ENCODE assay signal across 8 cellular contexts in genomic region chr10:50604823-50605222, GRCh38. TPM values are rescaled to one million over a fixed set of nuclear protein-coding genes. Genes with fewer than 3 reads are reported as not detected.
DNase-seq lines count a peak whose midpoint lies in the region; ATAC-seq and TF ChIP-seq lines count a peak whose summit lies in the region.

No MANE protein-coding gene starts in this region.

- no peak overlapping the region for H2BK5ac ChIP-seq in trophoblast cell (ENCODE audit: low read depth, low read length, poor library complexity)

- H3K18ac ChIP-seq in trophoblast cell (ENCODE audit: low read length), result no peak overlapping the region

- H3K4me1 ChIP-seq in endodermal cell (ENCODE audit: control insufficient read depth, insufficient read depth, low read length), result peaks cover 18% of the 10 kb centered on the region
- peaks cover 5 to 16% of the 10 kb centered on the region in 2 experiments for H3K4me1 ChIP-seq in trophoblast cell (ENCODE audit: control insufficient read depth in 1 of 2, insufficient read depth in 2 of 2, low read length in 2 of 2)

- H3K4me2 ChIP-seq in trophoblast cell (ENCODE audit: low read length), result peak overlapping the region; percentile 31

- H3K79me2 ChIP-seq in trophoblast cell (ENCODE audit: control insufficient read depth, insufficient read depth, low read length, poor library complexity), result no peaks in the 10 kb centered on the region

- H3K27ac Mint-ChIP-seq in endodermal cell, result peak overlapping the region; percentile 59

- H2BK12ac ChIP-seq in trophoblast cell (ENCODE audit: low read length), result no peak overlapping the region

- H4K91ac ChIP-seq in trophoblast cell (ENCODE audit: low read depth, low read length), result no peak overlapping the region

- peak; percentile 5 for DNase-seq in Daoy (ENCODE audit: low read depth)
- DNase-seq in OCI-M1 (lab: John Stamatoyannopoulos, UW), result peak; percentile 48
- DNase-seq in endodermal cell, result no peak
- DNase-seq in trophoblast cell, result peak in 1 of 2 donors; percentile 66
- no peak for DNase-seq in DMS53 treated with DMSO at 0.1 percent for 48 hours (lab: John Stamatoyannopoulos, UW; ENCODE audit: unreplicated experiment)
- DNase-seq in cerebellar cortex (ENCODE audit: low spot score), result no peak

- H4K12ac ChIP-seq in trophoblast cell (ENCODE audit: low read depth, low read length), result no peak overlapping the region

- no peaks in the 10 kb centered on the region for H3K9me3 Mint-ChIP-seq in endodermal cell

- no peak overlapping the region for H3K14ac ChIP-seq in trophoblast cell (ENCODE audit: low read length)

- H3K4me3 ChIP-seq in endodermal cell (ENCODE audit: low read length), result no peak overlapping the region
- no peak overlapping the region for H3K4me3 ChIP-seq in trophoblast cell (ENCODE audit: low read depth, low read length)

- H4K8ac ChIP-seq in trophoblast cell (ENCODE audit: low read depth, low read length), result no peak overlapping the region

- H3K27ac ChIP-seq in endodermal cell (ENCODE audit: low read depth, low read length) (no peak overlapping the region), trophoblast cell (ENCODE audit: low read depth, low read length) (no peak overlapping the region)

- no peak for TF ChIP-seq CTCF in endodermal cell (conservative IDR thresholded peaks at IDR 0.05)

- no peak overlapping the region for H3K23ac ChIP-seq in trophoblast cell (ENCODE audit: low read length)

- H3K9me3 ChIP-seq in endodermal cell (ENCODE audit: control insufficient read depth, low read length) (no peaks in the 10 kb centered on the region), trophoblast cell (ENCODE audit: insufficient read depth, low read depth, low read length) (no peaks in the 10 kb centered on the region)

- no peaks in the 10 kb centered on the region for H3K36me3 Mint-ChIP-seq in endodermal cell (ENCODE audit: low read depth)

- no peaks in the 10 kb centered on the region for H3K27me3 Mint-ChIP-seq in endodermal cell (ENCODE audit: insufficient read depth)

- no peak for ATAC-seq in GM19328 (IDR thresholded peaks at IDR 0.05; ENCODE audit: unreplicated experiment)
- ATAC-seq in HG03432 (IDR thresholded peaks at IDR 0.05; ENCODE audit: unreplicated experiment), result no peak

- H3K27me3 ChIP-seq in endodermal cell (ENCODE audit: control insufficient read depth, insufficient read depth, low read length, poor library complexity, severe bottlenecking), result no peaks in the 10 kb centered on the region
- H3K27me3 ChIP-seq in trophoblast cell (ENCODE audit: insufficient read depth, low read length), result no peaks in the 10 kb centered on the region

- H2AFZ ChIP-seq in trophoblast cell (ENCODE audit: insufficient read depth, low read length, poor library complexity), result no peak overlapping the region

- 77 to 92% methylated on average over 2 to 3 of the region's 3 CpGs for WGBS in endodermal cell (ENCODE audit: insufficient coverage in 1 of 2, insufficient read length in 1 of 2), 2 experiments
- WGBS in trophoblast cell (ENCODE audit: extremely low coverage, insufficient coverage, insufficient read length), result no CpG with 5 or more reads among the region's 3 CpGs

- H3K9ac ChIP-seq in endodermal cell (ENCODE audit: extremely low read depth, low read length, poor library complexity, severe bottlenecking) (no peak overlapping the region), trophoblast cell (ENCODE audit: low read length) (no peak overlapping the region)

- H2AK5ac ChIP-seq in trophoblast cell (ENCODE audit: low read length), result no peak overlapping the region

- no peak overlapping the region for H2BK120ac ChIP-seq in trophoblast cell (ENCODE audit: insufficient read depth, low read length, poor library complexity)

- peaks cover 29% of the 10 kb centered on the region for H3K4me1 Mint-ChIP-seq in endodermal cell

- H3K4me3 Mint-ChIP-seq in endodermal cell, result no peak overlapping the region

- H3K79me1 ChIP-seq in trophoblast cell (ENCODE audit: low read length), result no peaks in the 10 kb centered on the region

- H3K4ac ChIP-seq in trophoblast cell (ENCODE audit: low read depth, low read length), result no peak overlapping the region

- H3K36me3 ChIP-seq in endodermal cell (ENCODE audit: control insufficient read depth, insufficient read depth, low read length) (no peaks in the 10 kb centered on the region), trophoblast cell (ENCODE audit: control insufficient read depth in 1 of 2, insufficient read depth in 2 of 2, low read length in 2 of 2) (no peaks in the 10 kb centered on the region)

RNA-seq across cellular contexts. Expression of gene SGMS1, which starts 18.9 kb away (rescaled TPM):
- total RNA-seq in Daoy (2014; rRNA removed; shearing (Covaris generic)), result 13.5 and 13.9 TPM in 2 replicates
- 10 to 100 TPM; 12.0 to 14.3 TPM for total RNA-seq in endodermal cell
- polyA plus RNA-seq in endodermal cell (2013, experiment 1 of 2), result 8.3 TPM
- polyA plus RNA-seq in endodermal cell (2013, experiment 2 of 2), result 6.9 TPM
- 12.3 and 14.2 TPM in 2 replicates for polyA plus RNA-seq in trophoblast cell (2013)

Comparison
In these comparisons a context has a peak if more than half of its experiments do, and no peak if none do; other contexts are left out.
1. DNase-seq: peak in Daoy (single experiment) and OCI-M1 (single experiment); none in endodermal cell (single experiment), DMS53 treated with DMSO at 0.1 percent for 48 hours (single experiment) and cerebellar cortex (single experiment).